1 cellular context compared by ENCODE assay signal in genomic region chr2:181891966-181892794, GRCh38.
A peak's percentile ranks its signal among the peaks of the same experiment; 100 is the strongest.
TF ChIP-seq lines count a peak whose summit lies in the region.

No MANE protein-coding gene starts in this region.

TF ChIP-seq in K562, 482 proteins besides CTCF, POLR2A, EP300 and RAD21 (continued from another document and continues in another):
- no peak for TF ChIP-seq FOS (IDR thresholded peaks at IDR 0.05; ENCODE audit: extremely low read depth, insufficient read length)
- no peak for TF ChIP-seq ARID2 (IDR thresholded peaks at IDR 0.05)
- no peak for TF ChIP-seq ARID3A (IDR thresholded peaks at IDR 0.05; ENCODE audit: borderline replicate concordance, low read depth, low read length)
- TF ChIP-seq IRF1 (CRISPR knock-in tag; IDR thresholded peaks at IDR 0.05; ENCODE audit: borderline replicate concordance): no peak
- no peak for TF ChIP-seq SIN3A (IDR thresholded peaks at IDR 0.05; ENCODE audit: borderline replicate concordance in 2 of 2, control insufficient read depth in 1 of 2, low read depth in 2 of 2, low read length in 2 of 2)
- TF ChIP-seq TAL1 (IDR thresholded peaks at IDR 0.05): no peak
- no peak for TF ChIP-seq ARID3B (CRISPR knock-in tag; IDR thresholded peaks at IDR 0.05; ENCODE audit: borderline replicate concordance)
- TF ChIP-seq MYC (IDR thresholded peaks at IDR 0.05; ENCODE audit: low read depth, low read length): peak; percentile 81
- peak; percentile 76; the same call in 1 of the 2 replicates for TF ChIP-seq MYC (CRISPR knock-in tag; IDR thresholded peaks at IDR 0.05; ENCODE audit: borderline replicate concordance, low read depth)
- TF ChIP-seq SRSF7 (optimal IDR thresholded peaks at IDR 0.05; ENCODE audit: low read depth, low read length): no peak
- no peak for TF ChIP-seq NR1H2 (CRISPR knock-in tag; IDR thresholded peaks at IDR 0.05)
- no peak for TF ChIP-seq BRF2 (IDR thresholded peaks at IDR 0.05; ENCODE audit: borderline replicate concordance, insufficient read depth, insufficient read length)
- no peak for TF ChIP-seq CBX5 (IDR thresholded peaks at IDR 0.05; ENCODE audit: borderline replicate concordance, low read depth)
- TF ChIP-seq ZNF668 (CRISPR knock-in tag; IDR thresholded peaks at IDR 0.05): no peak
- TF ChIP-seq OTX1 (CRISPR knock-in tag; IDR thresholded peaks at IDR 0.05): no peak
- TF ChIP-seq ZNF445 (CRISPR knock-in tag; IDR thresholded peaks at IDR 0.05; ENCODE audit: low read depth): no peak
- TF ChIP-seq ZNF431 (CRISPR knock-in tag; IDR thresholded peaks at IDR 0.05): peak; percentile 77
- 0 out of 2 replicates have a peak, but pooled peaks have one; percentile 57 for TF ChIP-seq MYBL2 (IDR thresholded peaks at IDR 0.05; ENCODE audit: low read depth)
- TF ChIP-seq MYBL2 (CRISPR knock-in tag; IDR thresholded peaks at IDR 0.05; ENCODE audit: borderline replicate concordance): no peak
- TF ChIP-seq CGGBP1 (CRISPR knock-in tag; IDR thresholded peaks at IDR 0.05): no peak
- TF ChIP-seq ZBTB11 (CRISPR knock-in tag; IDR thresholded peaks at IDR 0.05): peak in 1 of 3 experiments; percentile 67; a peak in 2 of 6 replicates
- TF ChIP-seq ADNP (tag; IDR thresholded peaks at IDR 0.05): no peak
- no peak for TF ChIP-seq SNAPC5 (CRISPR knock-in tag; IDR thresholded peaks at IDR 0.05)
- TF ChIP-seq THAP12 (CRISPR knock-in tag; IDR thresholded peaks at IDR 0.05): no peak
- TF ChIP-seq SMARCB1 (IDR thresholded peaks at IDR 0.05; ENCODE audit: insufficient read length, low read depth): no peak
- no peak for TF ChIP-seq STAT5A (IDR thresholded peaks at IDR 0.05; ENCODE audit: borderline replicate concordance, low read length)
- 0 out of 2 replicates have a peak, but pooled peaks have one; percentile 75 for TF ChIP-seq ATF6 (CRISPR knock-in tag; IDR thresholded peaks at IDR 0.05)
- peak in 1 of 2 experiments; percentile 25; a peak in 2 of 4 replicates for TF ChIP-seq ETV6 (IDR thresholded peaks at IDR 0.05; ENCODE audit: borderline replicate concordance in 1 of 2, low read depth in 2 of 2, low read length in 1 of 2)
- peak; percentile 72; the same call in 1 of the 2 replicates for TF ChIP-seq ETV6 (CRISPR knock-in tag; IDR thresholded peaks at IDR 0.05; ENCODE audit: borderline replicate concordance)
- TF ChIP-seq ZBTB49 (CRISPR knock-in tag; IDR thresholded peaks at IDR 0.05; ENCODE audit: borderline replicate concordance): no peak; the same call in 1 of the 2 replicates
- no peak for TF ChIP-seq TFAM (CRISPR knock-in tag; conservative IDR thresholded peaks at IDR 0.05)
- peak; percentile 30; the same call in 1 of the 2 replicates for TF ChIP-seq KLF13 (tag; IDR thresholded peaks at IDR 0.05; ENCODE audit: borderline replicate concordance, low read depth)
- no peak; the same call in 1 of the 2 replicates for TF ChIP-seq ZNF395 (CRISPR knock-in tag; IDR thresholded peaks at IDR 0.05)
- no peak for TF ChIP-seq TSHZ1 (CRISPR knock-in tag; IDR thresholded peaks at IDR 0.05)
- TF ChIP-seq TCFL5 (CRISPR knock-in tag; conservative IDR thresholded peaks at IDR 0.05): no peak
- TF ChIP-seq SMARCE1 (IDR thresholded peaks at IDR 0.05): no peak
